9 cellular contexts compared by ENCODE assay signal in genomic region chr16:69930117-69930776, GRCh38. TPM values are rescaled to one million over a fixed set of nuclear protein-coding genes. Genes with fewer than 3 reads are reported as not detected.
DNase-seq lines count a peak whose midpoint lies in the region; ATAC-seq, FAIRE-seq and TF ChIP-seq lines count a peak whose summit lies in the region.
"Had no signal": no experiment of that assay in that cellular context is flagged by ENCODE, and none has a peak within 500 bp of the region (broad histone marks: within the 10 kb centered on the region; RNA-seq: fewer than 3 reads in every experiment).

No MANE protein-coding gene starts in this region.

- POLR2A ChIA-PET in CD8-positive, alpha-beta memory T cell (lab: Charles Lee), result interaction anchor here (1.6 kb wide), 1 partner anchor 176 kb away, joined by 3 read pairs; the partner anchor contains the start of gene NOB1

- ATAC-seq in activated T-helper 17 cell treated with anti-CD3 and anti-CD28 coated beads, Interleukin-2, amount 50 U/mL, for 72 hours (replicated peaks), result peak; percentile 80
- ATAC-seq in pancreas (peak; percentile 72 to 87 (median 83)), HG03196 (IDR thresholded peaks at IDR 0.05; ENCODE audit: unreplicated experiment) (no peak), GM21717 (IDR thresholded peaks at IDR 0.05; ENCODE audit: unreplicated experiment) (no peak)

- no peaks in the 10 kb centered on the region for H3K4me1 Mint-ChIP-seq in CD8-positive, alpha-beta memory T cell
- H3K4me1 Mint-ChIP-seq in activated T-helper 17 cell treated with anti-CD3 and anti-CD28 coated beads, Interleukin-2, amount 50 U/mL, for 72 hours, result no peaks in the 10 kb centered on the region

- peak overlapping the region in 1 of 8 donors; percentile 17 for H3K27ac Mint-ChIP-seq in CD8-positive, alpha-beta memory T cell
- no peak overlapping the region for H3K27ac Mint-ChIP-seq in activated T-helper 17 cell treated with anti-CD3 and anti-CD28 coated beads, Interleukin-2, amount 50 U/mL, for 72 hours

- FAIRE-seq in pancreas (lab: Jason Lieb, UNC), result no peak

- H3K27me3 ChIP-seq in CD8-positive, alpha-beta memory T cell (ENCODE audit: insufficient read depth, low read length, poor library complexity, severe bottlenecking), result no peaks in the 10 kb centered on the region
- H3K27me3 ChIP-seq in H7 (ENCODE audit: control insufficient read depth, insufficient read depth, low read length), result no peaks in the 10 kb centered on the region
- H3K27me3 ChIP-seq in pancreas, result no peaks in the 10 kb centered on the region

- no peaks in the 10 kb centered on the region for H3K9me3 Mint-ChIP-seq in CD8-positive, alpha-beta memory T cell
- H3K9me3 Mint-ChIP-seq in activated T-helper 17 cell treated with anti-CD3 and anti-CD28 coated beads, Interleukin-2, amount 50 U/mL, for 72 hours, result no peaks in the 10 kb centered on the region

- no peak overlapping the region for H3K4me3 ChIP-seq in CD8-positive, alpha-beta memory T cell (ENCODE audit: low read length)
- H3K4me3 ChIP-seq in H7 (ENCODE audit: insufficient read depth, low read depth, low read length) (no peak overlapping the region), pancreas (no peak overlapping the region)
- H3K4me3 ChIP-seq: SK-N-MC had no signal

- TF ChIP-seq CTCF in pancreas (IDR thresholded peaks at IDR 0.05), result peak; percentile 50 to 69 (median 64)

- no peaks in the 10 kb centered on the region for H3K4me1 ChIP-seq in CD8-positive, alpha-beta memory T cell (ENCODE audit: insufficient read depth, low read length)
- no peaks in the 10 kb centered on the region for H3K4me1 ChIP-seq in pancreas

- H3K4me3 Mint-ChIP-seq in CD8-positive, alpha-beta memory T cell, result no peak overlapping the region
- H3K4me3 Mint-ChIP-seq in activated T-helper 17 cell treated with anti-CD3 and anti-CD28 coated beads, Interleukin-2, amount 50 U/mL, for 72 hours, result no peak overlapping the region

- no peak overlapping the region for H3K27ac ChIP-seq in CD8-positive, alpha-beta memory T cell (ENCODE audit: low read depth, low read length)
- H3K27ac ChIP-seq in pancreas, result no peak overlapping the region
- H3K27ac ChIP-seq: SK-N-MC had no signal

- peak; percentile 19 to 61 (median 32) for DNase-seq in CD8-positive, alpha-beta memory T cell
- DNase-seq in H7 (peak; percentile 94), OCI-M1 (lab: John Stamatoyannopoulos, UW) (peak; percentile 74), germinal center (ENCODE audit: low spot score) (peak; percentile 76), pancreas (peak in 3 of 6 donors; percentile 31 to 58 (median 57))

- H3K36me3 ChIP-seq in CD8-positive, alpha-beta memory T cell (ENCODE audit: insufficient read depth, low read length), result peaks cover 29% of the 10 kb centered on the region
- H3K36me3 ChIP-seq in H7 (replicated peaks; ENCODE audit: control insufficient read depth, insufficient read depth, low read length) (no peaks in the 10 kb centered on the region; the same call in none of the 2 replicates), pancreas (peaks cover 0 to 39% (median 12%) of the 10 kb centered on the region in 3 donors)

- CTCF ChIA-PET in CD8-positive, alpha-beta memory T cell (lab: Charles Lee), result interaction anchor here (0.6 to 2.3 kb wide), 14 partner anchors 8 to 222 kb away, joined by 3 to 14 read pairs (median 3); partner anchors contain the start of gene NOB1

- intact Hi-C loops in pancreas (cut with DNase I), result loop anchor here in 2 of 3 donors (5.0 kb wide), 1 partner anchor 133 kb away; no protein-coding TSS in a partner anchor

- no peaks in the 10 kb centered on the region for H3K9me3 ChIP-seq in CD8-positive, alpha-beta memory T cell (ENCODE audit: low read length)
- no peaks in the 10 kb centered on the region for H3K9me3 ChIP-seq in pancreas

- H3K36me3 Mint-ChIP-seq in CD8-positive, alpha-beta memory T cell, result peaks cover 0 to 90% (median 17%) of the 10 kb centered on the region in 3 donors
- H3K36me3 Mint-ChIP-seq in activated T-helper 17 cell treated with anti-CD3 and anti-CD28 coated beads, Interleukin-2, amount 50 U/mL, for 72 hours (ENCODE audit: low read depth), result peaks cover 76% of the 10 kb centered on the region

- 61 to 67% methylated on average over 12 of the region's 12 CpGs for WGBS in pancreas, 2 donors

- H3K27me3 Mint-ChIP-seq in CD8-positive, alpha-beta memory T cell, result no peaks in the 10 kb centered on the region
- no peaks in the 10 kb centered on the region for H3K27me3 Mint-ChIP-seq in activated T-helper 17 cell treated with anti-CD3 and anti-CD28 coated beads, Interleukin-2, amount 50 U/mL, for 72 hours

RNA-seq across cellular contexts. Expression of gene CLEC18A, which starts 20.9 kb away (rescaled TPM):
- under 1 TPM; 0.13 to 0.24 TPM for total RNA-seq in CD8-positive, alpha-beta memory T cell
- polyA plus RNA-seq in CD8-positive, alpha-beta memory T cell, result not detected
- 0.63 TPM in 1 of 2 replicates, not detected in the other for total RNA-seq in H7 (2014; rRNA removed; shearing (Covaris generic))
- 1 to 10 TPM; 1.5 to 1.7 TPM for total RNA-seq in activated T-helper 17 cell treated with anti-CD3 and anti-CD28 coated beads, Interleukin-2, amount 50 U/mL, for 72 hours
- 1 to 10 TPM in 1 of 6 donors, under 1 TPM in 5; 0.28 to 1.6 (median 0.35) TPM for total RNA-seq in pancreas
- polyA plus RNA-seq in pancreas, result 1 to 10 TPM; 2.2 to 5.5 TPM

Comparison
In these comparisons a context has a peak if more than half of its experiments do, and no peak if none do; other contexts are left out.
1. ATAC-seq: peak in activated T-helper 17 cell treated with anti-CD3 and anti-CD28 coated beads, Interleukin-2, amount 50 U/mL, for 72 hours (single experiment) and pancreas (4 of 4); none in HG03196 (single experiment) and GM21717 (single experiment).